ENCODE assay signal across 20 cellular contexts in genomic region chr21:17769049-17769845, GRCh38.
"Had no signal": no experiment of that assay in that cellular context is flagged by ENCODE, and none has a peak within 500 bp of the region (broad histone marks: within the 10 kb centered on the region; RNA-seq: fewer than 3 reads in every experiment).

No MANE protein-coding gene starts in this region.

- H3K4me1 ChIP-seq: esophagus muscularis mucosa, left ventricle myocardium inferior had no signal

- H3K36me3 ChIP-seq: esophagus muscularis mucosa, left ventricle myocardium inferior, thoracic aorta had no signal

- H3K9me3 Mint-ChIP-seq: activated naive CD4-positive, alpha-beta T cell treated with anti-CD3 and anti-CD28 coated beads, Interleukin-2, amount 50 U/mL, for 24 hours had no signal

- H3K4me3 Mint-ChIP-seq: activated CD4-positive, alpha-beta T cell treated with anti-CD3 and anti-CD28 coated beads, Interleukin-2, amount 10 ng/mL, durations not matched to agents 24 days and 14 days; activated naive CD4-positive, alpha-beta T cell treated with anti-CD3 and anti-CD28 coated beads, Interleukin-2, amount 50 U/mL, for 24 hours; activated T-helper 17 cell treated with anti-CD3 and anti-CD28 coated beads, Interleukin-2, amount 50 U/mL, for 72 hours; brain; memory B cell; nephron progenitor cell; stimulated activated naive CD8-positive, alpha-beta T cell treated with anti-CD3 and anti-CD28 coated beads, Interleukin-15, amount 100 ng/mL, for 72 hours; WTC11 had no signal

- H3K4me1 Mint-ChIP-seq: activated T-helper 17 cell treated with anti-CD3 and anti-CD28 coated beads, Interleukin-2, amount 50 U/mL, for 72 hours; brain; memory B cell; nephron progenitor cell; stimulated activated naive CD8-positive, alpha-beta T cell treated with anti-CD3 and anti-CD28 coated beads, Interleukin-15, amount 100 ng/mL, for 72 hours had no signal

- H3K27ac Mint-ChIP-seq: activated CD4-positive, alpha-beta T cell treated with anti-CD3 and anti-CD28 coated beads, Interleukin-2, amount 10 ng/mL, durations not matched to agents 24 days and 14 days; activated naive CD4-positive, alpha-beta T cell treated with anti-CD3 and anti-CD28 coated beads, Interleukin-2, amount 50 U/mL, for 24 hours; activated T-helper 17 cell treated with anti-CD3 and anti-CD28 coated beads, Interleukin-2, amount 50 U/mL, for 72 hours; memory B cell; nephron progenitor cell; stimulated activated naive CD8-positive, alpha-beta T cell treated with anti-CD3 and anti-CD28 coated beads, Interleukin-15, amount 100 ng/mL, for 72 hours; WTC11 had no signal

- H3K9me3 ChIP-seq: thoracic aorta had no signal

- H3K27me3 Mint-ChIP-seq: activated CD4-positive, alpha-beta T cell treated with anti-CD3 and anti-CD28 coated beads, Interleukin-2, amount 10 ng/mL, durations not matched to agents 24 days and 14 days; activated naive CD4-positive, alpha-beta T cell treated with anti-CD3 and anti-CD28 coated beads, Interleukin-2, amount 50 U/mL, for 24 hours; activated T-helper 17 cell treated with anti-CD3 and anti-CD28 coated beads, Interleukin-2, amount 50 U/mL, for 72 hours; memory B cell; stimulated activated naive CD8-positive, alpha-beta T cell treated with anti-CD3 and anti-CD28 coated beads, Interleukin-15, amount 100 ng/mL, for 72 hours had no signal

- H3K27me3 ChIP-seq: esophagus muscularis mucosa had no signal

- H3K27ac ChIP-seq: esophagus muscularis mucosa, left ventricle myocardium inferior, thoracic aorta had no signal

- H3K36me3 Mint-ChIP-seq: brain, memory B cell had no signal

- H3K4me3 ChIP-seq: esophagus muscularis mucosa, left ventricle myocardium inferior, thoracic aorta had no signal

- ATAC-seq: activated T-helper 17 cell treated with anti-CD3 and anti-CD28 coated beads, Interleukin-2, amount 50 U/mL, for 72 hours; stimulated activated naive CD8-positive, alpha-beta T cell treated with anti-CD3 and anti-CD28 coated beads, Interleukin-15, amount 100 ng/mL, for 72 hours; WTC11 had no signal

- FAIRE-seq: islet of Langerhans, urothelium cell line had no signal

- DNase-seq: amniotic stem cell; cerebellar nuclear complex; dermis blood vessel endothelial cell; foreskin melanocyte; head of caudate nucleus; left ventricle myocardium inferior; nephron progenitor cell; stimulated activated CD4-positive, alpha-beta T cell treated with anti-CD3 and anti-CD28 coated beads, Interleukin-15, amount 100 ng/mL, for 24 hours; stimulated activated CD4-positive, alpha-beta T cell treated with anti-CD3 and anti-CD28 coated beads, Interleukin-4, amount 100 ng/mL, for 24 hours; stimulated activated naive CD8-positive, alpha-beta T cell treated with anti-CD3 and anti-CD28 coated beads, Interleukin-15, amount 100 ng/mL, for 72 hours had no signal
